ENCODE assay signal across 9 cellular contexts in the genomic region with DNA sequence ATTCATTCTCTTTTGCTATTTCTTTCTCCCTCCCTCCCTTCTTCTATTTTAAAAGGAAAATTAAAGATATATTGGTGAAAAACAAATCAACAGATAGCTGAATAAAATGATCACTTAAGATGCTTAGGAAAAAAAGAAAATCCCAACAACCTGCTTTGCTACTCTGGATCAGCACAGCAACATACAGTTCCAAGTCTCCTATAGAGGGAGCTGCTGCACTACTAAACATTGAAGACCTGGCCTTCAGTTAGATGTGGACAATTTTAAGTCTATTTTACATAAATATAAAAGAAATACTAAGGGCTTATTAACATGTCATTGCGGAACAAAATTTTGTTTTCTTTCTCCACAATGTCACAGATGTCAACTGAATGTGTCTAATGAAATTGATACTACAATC.
DNase-seq lines count a peak whose midpoint lies in the region; ATAC-seq, FAIRE-seq and TF ChIP-seq lines count a peak whose summit lies in the region.
"Had no signal": no experiment of that assay in that cellular context is flagged by ENCODE, and none has a peak within 500 bp of the region (broad histone marks: within the 10 kb centered on the region; RNA-seq: fewer than 3 reads in every experiment).

No MANE protein-coding gene starts in this region.

- H3K4me1 ChIP-seq in astrocyte (ENCODE audit: insufficient read depth, low read length): no peaks in the 10 kb centered on the region

- peak; percentile 46 for TF ChIP-seq RAD21 in Ishikawa (IDR thresholded peaks at IDR 0.05; ENCODE audit: low read depth)

- TF ChIP-seq EP300 in Ishikawa (IDR thresholded peaks at IDR 0.05; ENCODE audit: borderline replicate concordance): no peak

- no peaks in the 10 kb centered on the region for H3K4me1 Mint-ChIP-seq in astrocyte (ENCODE audit: low read depth, unreplicated experiment)
- no peaks in the 10 kb centered on the region for H3K4me1 Mint-ChIP-seq in activated CD8-positive, alpha-beta T cell treated with anti-CD3 and anti-CD28 coated beads for 36 hours (ENCODE audit: low read depth)

- intact Hi-C loops in activated CD8-positive, alpha-beta T cell treated with anti-CD3 and anti-CD28 coated beads for 36 hours (cut with micrococcal nuclease): no loop called here

- ATAC-seq in activated CD8-positive, alpha-beta T cell treated with anti-CD3 and anti-CD28 coated beads for 36 hours: no peak
- no peak for ATAC-seq in HG02610 (IDR thresholded peaks at IDR 0.05; ENCODE audit: unreplicated experiment)
- ATAC-seq in HG03045 (IDR thresholded peaks at IDR 0.05; ENCODE audit: unreplicated experiment): no peak
- ATAC-seq: left cardiac atrium had no signal

- H3K9me3 ChIP-seq in astrocyte (ENCODE audit: insufficient read depth, low read depth, low read length): no peaks in the 10 kb centered on the region

- H3K27me3 ChIP-seq in astrocyte (ENCODE audit: insufficient read depth, low read length): no peaks in the 10 kb centered on the region

- H3K4me3 ChIP-seq in astrocyte (ENCODE audit: insufficient read depth, low read depth, low read length): no peak overlapping the region

- peak; percentile 15 for TF ChIP-seq CTCF in astrocyte (IDR thresholded peaks at IDR 0.05; ENCODE audit: insufficient read depth, low read depth, low read length)
- TF ChIP-seq CTCF in activated CD8-positive, alpha-beta T cell treated with anti-CD3 and anti-CD28 coated beads for 36 hours (IDR thresholded peaks at IDR 0.05): no peak

- no peak overlapping the region for H3K27ac ChIP-seq in astrocyte (ENCODE audit: low read depth, low read length)

- no peaks in the 10 kb centered on the region for H3K79me2 ChIP-seq in astrocyte (ENCODE audit: insufficient read depth, low read length)

- H3K36me3 ChIP-seq in astrocyte (ENCODE audit: insufficient read depth, low read length): no peaks in the 10 kb centered on the region

- no peak overlapping the region for H3K27ac Mint-ChIP-seq in astrocyte (ENCODE audit: unreplicated experiment)
- no peak overlapping the region for H3K27ac Mint-ChIP-seq in activated CD8-positive, alpha-beta T cell treated with anti-CD3 and anti-CD28 coated beads for 36 hours

- DNase-seq in AG20443 (ENCODE audit: low spot score): peak; percentile 7
- DNase-seq in astrocyte (ENCODE audit: low read depth): no peak
- DNase-seq in activated CD8-positive, alpha-beta T cell treated with anti-CD3 and anti-CD28 coated beads for 36 hours: no peak
- DNase-seq in activated gamma-delta T cell treated with Interleukin-2 at 50 U/mL for 16 hours: no peak
- DNase-seq: left cardiac atrium had no signal

- H4K20me1 ChIP-seq in astrocyte (ENCODE audit: insufficient read depth, low read length): no peaks in the 10 kb centered on the region

- H3K36me3 Mint-ChIP-seq in astrocyte (ENCODE audit: low read depth, unreplicated experiment): no peaks in the 10 kb centered on the region
- H3K36me3 Mint-ChIP-seq in activated CD8-positive, alpha-beta T cell treated with anti-CD3 and anti-CD28 coated beads for 36 hours (ENCODE audit: low read depth): no peaks in the 10 kb centered on the region

- no peak overlapping the region for H3K4me2 ChIP-seq in astrocyte (ENCODE audit: low read length)

- no peaks in the 10 kb centered on the region for H3K27me3 Mint-ChIP-seq in astrocyte (ENCODE audit: low read depth, unreplicated experiment)
- H3K27me3 Mint-ChIP-seq in activated CD8-positive, alpha-beta T cell treated with anti-CD3 and anti-CD28 coated beads for 36 hours: no peaks in the 10 kb centered on the region

- H3K4me3 Mint-ChIP-seq in astrocyte (ENCODE audit: unreplicated experiment): no peak overlapping the region
- no peak overlapping the region for H3K4me3 Mint-ChIP-seq in activated CD8-positive, alpha-beta T cell treated with anti-CD3 and anti-CD28 coated beads for 36 hours

- no peak overlapping the region for H3K9ac ChIP-seq in astrocyte (ENCODE audit: low read length)

- POLR2A ChIA-PET in activated CD8-positive, alpha-beta T cell treated with anti-CD3 and anti-CD28 coated beads for 36 hours (lab: Charles Lee): no interaction called here

- H2AFZ ChIP-seq in astrocyte (ENCODE audit: low read depth, low read length): no peak overlapping the region

- CTCF ChIA-PET in activated CD8-positive, alpha-beta T cell treated with anti-CD3 and anti-CD28 coated beads for 36 hours (lab: Charles Lee): no interaction called here

- FAIRE-seq in astrocyte (lab: Jason Lieb, UNC) (no peak), islet of Langerhans (lab: Jason Lieb, UNC) (peak; percentile 99)

- H3K9me3 Mint-ChIP-seq in astrocyte (ENCODE audit: unreplicated experiment): no peaks in the 10 kb centered on the region
- peaks cover 1% of the 10 kb centered on the region for H3K9me3 Mint-ChIP-seq in activated CD8-positive, alpha-beta T cell treated with anti-CD3 and anti-CD28 coated beads for 36 hours

TF ChIP-seq in Ishikawa, 13 proteins besides CTCF, POLR2A, EP300 and RAD21:
- TF ChIP-seq ZBTB7A (IDR thresholded peaks at IDR 0.05; ENCODE audit: low read depth): no peak
- TF ChIP-seq TAF1 (IDR thresholded peaks at IDR 0.05; ENCODE audit: low read depth): no peak
- no peak for TF ChIP-seq CEBPB (IDR thresholded peaks at IDR 0.05)
- no peak for TF ChIP-seq FOXM1 (IDR thresholded peaks at IDR 0.05; ENCODE audit: borderline replicate concordance, low read depth)
- no peak for TF ChIP-seq CREB1 (IDR thresholded peaks at IDR 0.05; ENCODE audit: low read depth)
- no peak for TF ChIP-seq EGR1 (IDR thresholded peaks at IDR 0.05)
- no peak for TF ChIP-seq YY1 (IDR thresholded peaks at IDR 0.05; ENCODE audit: low read depth)
- TF ChIP-seq, protein P1, sequence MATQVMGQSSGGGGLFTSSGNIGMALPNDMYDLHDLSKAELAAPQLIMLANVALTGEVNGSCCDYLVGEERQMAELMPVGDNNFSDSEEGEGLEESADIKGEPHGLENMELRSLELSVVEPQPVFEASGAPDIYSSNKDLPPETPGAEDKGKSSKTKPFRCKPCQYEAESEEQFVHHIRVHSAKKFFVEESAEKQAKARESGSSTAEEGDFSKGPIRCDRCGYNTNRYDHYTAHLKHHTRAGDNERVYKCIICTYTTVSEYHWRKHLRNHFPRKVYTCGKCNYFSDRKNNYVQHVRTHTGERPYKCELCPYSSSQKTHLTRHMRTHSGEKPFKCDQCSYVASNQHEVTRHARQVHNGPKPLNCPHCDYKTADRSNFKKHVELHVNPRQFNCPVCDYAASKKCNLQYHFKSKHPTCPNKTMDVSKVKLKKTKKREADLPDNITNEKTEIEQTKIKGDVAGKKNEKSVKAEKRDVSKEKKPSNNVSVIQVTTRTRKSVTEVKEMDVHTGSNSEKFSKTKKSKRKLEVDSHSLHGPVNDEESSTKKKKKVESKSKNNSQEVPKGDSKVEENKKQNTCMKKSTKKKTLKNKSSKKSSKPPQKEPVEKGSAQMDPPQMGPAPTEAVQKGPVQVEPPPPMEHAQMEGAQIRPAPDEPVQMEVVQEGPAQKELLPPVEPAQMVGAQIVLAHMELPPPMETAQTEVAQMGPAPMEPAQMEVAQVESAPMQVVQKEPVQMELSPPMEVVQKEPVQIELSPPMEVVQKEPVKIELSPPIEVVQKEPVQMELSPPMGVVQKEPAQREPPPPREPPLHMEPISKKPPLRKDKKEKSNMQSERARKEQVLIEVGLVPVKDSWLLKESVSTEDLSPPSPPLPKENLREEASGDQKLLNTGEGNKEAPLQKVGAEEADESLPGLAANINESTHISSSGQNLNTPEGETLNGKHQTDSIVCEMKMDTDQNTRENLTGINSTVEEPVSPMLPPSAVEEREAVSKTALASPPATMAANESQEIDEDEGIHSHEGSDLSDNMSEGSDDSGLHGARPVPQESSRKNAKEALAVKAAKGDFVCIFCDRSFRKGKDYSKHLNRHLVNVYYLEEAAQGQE (IDR thresholded peaks at IDR 0.05; ENCODE audit: low read depth): no peak
- TF ChIP-seq TEAD4 (IDR thresholded peaks at IDR 0.05): no peak
- TF ChIP-seq, protein P2, sequence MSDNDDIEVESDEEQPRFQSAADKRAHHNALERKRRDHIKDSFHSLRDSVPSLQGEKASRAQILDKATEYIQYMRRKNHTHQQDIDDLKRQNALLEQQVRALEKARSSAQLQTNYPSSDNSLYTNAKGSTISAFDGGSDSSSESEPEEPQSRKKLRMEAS (IDR thresholded peaks at IDR 0.05): no peak
- no peak for TF ChIP-seq TCF12 (IDR thresholded peaks at IDR 0.05; ENCODE audit: low read depth)
- TF ChIP-seq NFIC (IDR thresholded peaks at IDR 0.05): no peak
- TF ChIP-seq, protein P3, sequence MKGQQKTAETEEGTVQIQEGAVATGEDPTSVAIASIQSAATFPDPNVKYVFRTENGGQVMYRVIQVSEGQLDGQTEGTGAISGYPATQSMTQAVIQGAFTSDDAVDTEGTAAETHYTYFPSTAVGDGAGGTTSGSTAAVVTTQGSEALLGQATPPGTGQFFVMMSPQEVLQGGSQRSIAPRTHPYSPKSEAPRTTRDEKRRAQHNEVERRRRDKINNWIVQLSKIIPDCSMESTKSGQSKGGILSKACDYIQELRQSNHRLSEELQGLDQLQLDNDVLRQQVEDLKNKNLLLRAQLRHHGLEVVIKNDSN (IDR thresholded peaks at IDR 0.05): no peak
TF ChIP-seq in Ishikawa: peak in this region for 0.
